1 cellular context compared by ENCODE assay signal in genomic region chr11:776459-777287, GRCh38.
TF ChIP-seq lines count a peak whose summit lies in the region.

No MANE protein-coding gene starts in this region.

TF ChIP-seq in K562, 482 proteins besides CTCF, POLR2A, EP300 and RAD21 (continued from another document and continues in another):
- TF ChIP-seq ZNF408 (CRISPR knock-in tag; IDR thresholded peaks at IDR 0.05; ENCODE audit: low read depth) (no peak), ZBTB17 (CRISPR knock-in tag; IDR thresholded peaks at IDR 0.05) (peak; percentile 39; the same call in 1 of the 2 replicates), GABPB2 (CRISPR knock-in tag; conservative IDR thresholded peaks at IDR 0.05) (no peak), ZNF639 (CRISPR knock-in tag; conservative IDR thresholded peaks at IDR 0.05 in 1 of 2, IDR thresholded peaks at IDR 0.05 in 1 of 2) (no peak), CHD1 (IDR thresholded peaks at IDR 0.05; ENCODE audit: low read length) (peak; percentile 83), MCM5 (IDR thresholded peaks at IDR 0.05; ENCODE audit: low read depth) (no peak), ATF3 (IDR thresholded peaks at IDR 0.05) (no peak), ATF3 (CRISPR knock-in tag; conservative IDR thresholded peaks at IDR 0.05) (no peak), FOSL1 (tag; conservative IDR thresholded peaks at IDR 0.05) (no peak), ESRRA (IDR thresholded peaks at IDR 0.05; ENCODE audit: borderline replicate concordance, low read depth) (peak; percentile 82), SOX6 (IDR thresholded peaks at IDR 0.05) (no peak), ATF4 (CRISPR knock-in tag; IDR thresholded peaks at IDR 0.05) (no peak), SUPT5H (IDR thresholded peaks at IDR 0.05) (peak; percentile 42; the same call in 1 of the 2 replicates), RBBP5 (IDR thresholded peaks at IDR 0.05; ENCODE audit: borderline replicate concordance, insufficient read depth, low read length, poor library complexity, severe bottlenecking) (peak; percentile 63), CREBBP (IDR thresholded peaks at IDR 0.05; ENCODE audit: low read depth, low read length) (no peak), ATF6 (CRISPR knock-in tag; IDR thresholded peaks at IDR 0.05) (peak; percentile 70; the same call in 1 of the 2 replicates), ILK (tag; IDR thresholded peaks at IDR 0.05; ENCODE audit: borderline replicate concordance, low read depth) (no peak), MTF1 (CRISPR knock-in tag; IDR thresholded peaks at IDR 0.05; ENCODE audit: borderline replicate concordance) (no peak), MYBL2 (IDR thresholded peaks at IDR 0.05; ENCODE audit: low read depth) (no peak), MYBL2 (CRISPR knock-in tag; IDR thresholded peaks at IDR 0.05; ENCODE audit: borderline replicate concordance) (no peak), MAZ (CRISPR knock-in tag; conservative IDR thresholded peaks at IDR 0.05 in 1 of 2, IDR thresholded peaks at IDR 0.05 in 1 of 2) (peak; percentile 20 to 36; a peak in 3 of 4 replicates), ZNF3 (CRISPR knock-in tag; IDR thresholded peaks at IDR 0.05) (no peak), CHD4 (IDR thresholded peaks at IDR 0.05; ENCODE audit: insufficient read depth, insufficient replicate concordance, low read depth, low read length, poor library complexity, severe bottlenecking) (no peak), MAX (CRISPR knock-in tag; IDR thresholded peaks at IDR 0.05) (peak; percentile 65), IRF1 (CRISPR knock-in tag; IDR thresholded peaks at IDR 0.05; ENCODE audit: borderline replicate concordance) (no peak), ARID2 (IDR thresholded peaks at IDR 0.05) (no peak), GTF3C2 (IDR thresholded peaks at IDR 0.05; ENCODE audit: borderline replicate concordance, extremely low read depth, insufficient read length) (no peak), TGIF2 (CRISPR knock-in tag; IDR thresholded peaks at IDR 0.05) (0 out of 2 replicates have a peak, but pooled peaks have one; percentile 47), ZNF175 (CRISPR knock-in tag; IDR thresholded peaks at IDR 0.05; ENCODE audit: low read depth) (0 out of 2 replicates have a peak, but pooled peaks have one; percentile 35), ZNF274 (IDR thresholded peaks at IDR 0.05; ENCODE audit: borderline replicate concordance, low read depth, low read length) (no peak), MNT (conservative IDR thresholded peaks at IDR 0.05) (peak; percentile 30 to 45; a peak in 2 of 4 replicates), ZFX (CRISPR knock-in tag; IDR thresholded peaks at IDR 0.05) (0 out of 2 replicates have a peak, but pooled peaks have one; percentile 29), HBP1 (CRISPR knock-in tag; IDR thresholded peaks at IDR 0.05) (no peak), HES1 (IDR thresholded peaks at IDR 0.05; ENCODE audit: low read depth) (no peak), PHB (CRISPR knock-in tag; IDR thresholded peaks at IDR 0.05) (peak; percentile 78; the same call in 1 of the 2 replicates), PCBP1 (IDR thresholded peaks at IDR 0.05; ENCODE audit: low read depth, low read length, poor library complexity, severe bottlenecking) (peak; percentile 11), ZFP30 (CRISPR knock-in tag; IDR thresholded peaks at IDR 0.05; ENCODE audit: borderline replicate concordance) (no peak), NFIC (IDR thresholded peaks at IDR 0.05) (peak; percentile 22; the same call in 1 of the 2 replicates), POLR2G (IDR thresholded peaks at IDR 0.05; ENCODE audit: low read depth, low read length) (peak; percentile 1; the same call in 1 of the 2 replicates), CREB1 (IDR thresholded peaks at IDR 0.05) (no peak), CREB1 (CRISPR knock-in tag; IDR thresholded peaks at IDR 0.05) (0 out of 2 replicates have a peak, but pooled peaks have one; percentile 10), ZNF584 (CRISPR knock-in tag; IDR thresholded peaks at IDR 0.05; ENCODE audit: low read depth) (no peak), ZNF668 (CRISPR knock-in tag; IDR thresholded peaks at IDR 0.05) (no peak), TAL1 (IDR thresholded peaks at IDR 0.05) (no peak), ZNF695 (CRISPR knock-in tag; IDR thresholded peaks at IDR 0.05) (no peak), SMARCA4 (IDR thresholded peaks at IDR 0.05) (no peak), MTA1 (IDR thresholded peaks at IDR 0.05; ENCODE audit: borderline replicate concordance) (no peak), NR3C1 (CRISPR knock-in tag; IDR thresholded peaks at IDR 0.05) (0 out of 2 replicates have a peak, but pooled peaks have one; percentile 14), ZEB2 (IDR thresholded peaks at IDR 0.05) (no peak), UBTF (IDR thresholded peaks at IDR 0.05; ENCODE audit: borderline replicate concordance in 1 of 2, low read depth in 2 of 2, low read length in 2 of 2) (peak; percentile 57 to 63; a peak in 1 of 4 replicates), U2AF1 (optimal IDR thresholded peaks at IDR 0.05; ENCODE audit: low read depth, low read length) (no peak), ZNF511 (CRISPR knock-in tag; IDR thresholded peaks at IDR 0.05) (peak; percentile 54), PML (IDR thresholded peaks at IDR 0.05; ENCODE audit: low read length) (peak; percentile 7; the same call in 1 of the 2 replicates), CCAR2 (IDR thresholded peaks at IDR 0.05; ENCODE audit: low read depth, low read length) (no peak), KAT2B (IDR thresholded peaks at IDR 0.05; ENCODE audit: low read depth, low read length) (no peak)
